Comparison of ENCODE assay signal across 26 cellular contexts in the genomic region with DNA sequence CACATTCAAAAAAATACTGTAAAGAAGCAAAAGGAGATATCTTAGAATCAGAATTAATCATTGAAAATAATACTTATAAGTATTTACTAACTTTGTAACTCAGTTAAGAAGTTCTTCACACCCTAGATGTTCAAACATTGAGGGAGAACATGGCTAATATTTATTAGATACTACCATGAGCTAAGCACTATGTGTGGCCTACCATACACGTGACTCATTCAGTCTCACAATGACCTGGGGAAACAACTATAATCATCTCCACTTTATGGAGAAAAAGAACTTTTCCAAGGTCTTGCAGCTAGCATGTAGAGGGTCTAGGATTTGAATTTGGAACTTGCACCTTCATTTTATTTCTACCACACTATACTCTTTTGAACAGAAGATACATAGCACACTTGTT.
"Had no signal": no experiment of that assay in that cellular context is flagged by ENCODE, and none has a peak within 500 bp of the region (broad histone marks: within the 10 kb centered on the region; RNA-seq: fewer than 3 reads in every experiment).

No MANE protein-coding gene starts in this region.

- H3K9me3 ChIP-seq: esophagus squamous epithelium, pancreas, prostate gland, right lobe of liver, suprapubic skin, thyroid gland had no signal

- H3K27ac ChIP-seq: dorsolateral prefrontal cortex, epithelial cell of prostate, esophagus squamous epithelium, hepatocyte, pancreas, prostate gland, right lobe of liver, suprapubic skin, thyroid gland had no signal

- H3K4me3 ChIP-seq: dorsolateral prefrontal cortex, esophagus squamous epithelium, hepatocyte, lung, pancreas, prostate gland, right lobe of liver, suprapubic skin, thyroid gland had no signal

- H3K4me3 Mint-ChIP-seq: naive B cell; nephron; stimulated activated effector memory CD8-positive, alpha-beta T cell treated with anti-CD3 and anti-CD28 coated beads, Interleukin-12 subunit alpha, Interleukin-12 subunit beta, amount 100 ng/mL, for 72 hours; type B pancreatic cell had no signal

- H3K4me1 ChIP-seq: esophagus squamous epithelium, pancreas, prostate gland, right lobe of liver, suprapubic skin had no signal

- H3K27me3 Mint-ChIP-seq: naive B cell had no signal

- H3K36me3 ChIP-seq: esophagus squamous epithelium, pancreas, prostate gland, right lobe of liver, suprapubic skin, thyroid gland had no signal

- DNase-seq: cortex of kidney; dorsolateral prefrontal cortex; effector CD8-positive, alpha-beta T cell; esophagus squamous epithelium; foreskin melanocyte; head of caudate nucleus; kidney glomerular epithelial cell; left ventricle myocardium superior; mesendoderm; naive B cell; occipital lobe; pancreas; retina; right lobe of liver; stimulated activated CD4-positive, alpha-beta T cell treated with anti-CD3 and anti-CD28 coated beads, Interleukin-4, amount 100 ng/mL, for 1 hour; stimulated activated CD8-positive, alpha-beta memory T cell treated with anti-CD3 and anti-CD28 coated beads, Interleukin-4, amount 100 ng/mL, for 48 hours; stimulated activated naive CD8-positive, alpha-beta T cell treated with anti-CD3 and anti-CD28 coated beads, Interleukin-15, Interleukin-2, amounts not matched to agents 100 U/mL and 50 U/mL, for 24 hours; thyroid gland had no signal

- H3K36me3 Mint-ChIP-seq: naive B cell; stimulated activated effector memory CD8-positive, alpha-beta T cell treated with anti-CD3 and anti-CD28 coated beads, Interleukin-12 subunit alpha, Interleukin-12 subunit beta, amount 100 ng/mL, for 72 hours had no signal

- H3K27me3 ChIP-seq: dorsolateral prefrontal cortex, esophagus squamous epithelium, hepatocyte, pancreas, right lobe of liver, suprapubic skin, thyroid gland had no signal

- H3K27ac Mint-ChIP-seq: naive B cell; nephron; stimulated activated effector memory CD8-positive, alpha-beta T cell treated with anti-CD3 and anti-CD28 coated beads, Interleukin-12 subunit alpha, Interleukin-12 subunit beta, amount 100 ng/mL, for 72 hours; type B pancreatic cell had no signal

- H3K9me3 Mint-ChIP-seq: naive B cell; nephron; stimulated activated effector memory CD8-positive, alpha-beta T cell treated with anti-CD3 and anti-CD28 coated beads, Interleukin-12 subunit alpha, Interleukin-12 subunit beta, amount 100 ng/mL, for 72 hours; type B pancreatic cell had no signal

- ATAC-seq: left ventricle myocardium superior; pancreas; right lobe of liver; stimulated activated effector memory CD8-positive, alpha-beta T cell treated with anti-CD3 and anti-CD28 coated beads, Interleukin-12 subunit alpha, Interleukin-12 subunit beta, amount 100 ng/mL, for 72 hours; stimulated activated naive CD8-positive, alpha-beta T cell treated with anti-CD3 and anti-CD28 coated beads, Interleukin-15, Interleukin-2, amounts not matched to agents 100 U/mL and 50 U/mL, for 24 hours had no signal
